In genomic region chr6:22643780-22644179, GRCh38 we compare ENCODE assay signal across 27 cellular contexts.
"Had no signal": no experiment of that assay in that cellular context is flagged by ENCODE, and none has a peak within 500 bp of the region (broad histone marks: within the 10 kb centered on the region; RNA-seq: fewer than 3 reads in every experiment).

No MANE protein-coding gene starts in this region.

- H3K4me1 Mint-ChIP-seq: memory B cell; naive B cell; neural progenitor cell; stimulated activated memory B cell treated with anti-CD40 and anti-IgM and Interleukin-4, amounts not matched to agents 10 μg/mL and 1 μg/mL and 100 μg/mL, for 72 hours had no signal

- H3K36me3 ChIP-seq: colonic mucosa, esophagus squamous epithelium, gastrocnemius medialis, neural progenitor cell, prostate gland, right atrium auricular region, spleen, upper lobe of left lung had no signal

- H3K9me3 Mint-ChIP-seq: mesothelial cell of epicardium; naive B cell; natural killer cell treated with Interleukin-12 subunit alpha and Interleukin-12 subunit beta and Interleukin-15 and Interleukin-18, amount 100 ng/mL, for 72 hours; neural progenitor cell; stimulated activated memory B cell treated with anti-CD40 and anti-IgM and Interleukin-4, amounts not matched to agents 10 μg/mL and 1 μg/mL and 100 μg/mL, for 72 hours had no signal

- H3K36me3 Mint-ChIP-seq: memory B cell; mesothelial cell of epicardium; naive B cell; natural killer cell treated with Interleukin-12 subunit alpha and Interleukin-12 subunit beta and Interleukin-15 and Interleukin-18, amount 100 ng/mL, for 72 hours; neural progenitor cell; stimulated activated memory B cell treated with anti-CD40 and anti-IgM and Interleukin-4, amounts not matched to agents 10 μg/mL and 1 μg/mL and 100 μg/mL, for 72 hours had no signal

- H3K27me3 Mint-ChIP-seq: dendritic cell treated with granulocyte-macrophage colony-stimulating factor and Interleukin-4, amounts not matched to agents 40 ng/mL and 50 ng/mL, for 4 days; memory B cell; naive B cell; natural killer cell treated with Interleukin-12 subunit alpha and Interleukin-12 subunit beta and Interleukin-15 and Interleukin-18, amount 100 ng/mL, for 72 hours; stimulated activated memory B cell treated with anti-CD40 and anti-IgM and Interleukin-4, amounts not matched to agents 10 μg/mL and 1 μg/mL and 100 μg/mL, for 72 hours had no signal

- H3K27ac ChIP-seq: colonic mucosa, esophagus squamous epithelium, gastrocnemius medialis, neural progenitor cell, prostate gland, right atrium auricular region, spleen, upper lobe of left lung had no signal

- ATAC-seq: gastrocnemius medialis; left lobe of liver; mucosa of descending colon; natural killer cell treated with Interleukin-12 subunit alpha and Interleukin-12 subunit beta and Interleukin-15 and Interleukin-18, amount 100 ng/mL, for 72 hours; sciatic nerve; stimulated activated memory B cell treated with anti-CD40 and anti-IgM and Interleukin-4, amounts not matched to agents 10 μg/mL and 1 μg/mL and 100 μg/mL, for 72 hours; stimulated activated naive CD8-positive, alpha-beta T cell treated with anti-CD3 and anti-CD28 coated beads, Interleukin-15, Interleukin-2, amounts not matched to agents 100 U/mL and 50 U/mL, for 24 hours had no signal

- H3K27ac Mint-ChIP-seq: dendritic cell treated with granulocyte-macrophage colony-stimulating factor and Interleukin-4, amounts not matched to agents 40 ng/mL and 50 ng/mL, for 4 days; memory B cell; mesothelial cell of epicardium; natural killer cell treated with Interleukin-12 subunit alpha and Interleukin-12 subunit beta and Interleukin-15 and Interleukin-18, amount 100 ng/mL, for 72 hours; neural progenitor cell; stimulated activated memory B cell treated with anti-CD40 and anti-IgM and Interleukin-4, amounts not matched to agents 10 μg/mL and 1 μg/mL and 100 μg/mL, for 72 hours had no signal

- H2AFZ ChIP-seq: neural progenitor cell had no signal

- H3K4me3 ChIP-seq: colonic mucosa, esophagus squamous epithelium, gastrocnemius medialis, lung, mucosa of descending colon, neural progenitor cell, prostate gland, right atrium auricular region, spleen, upper lobe of left lung had no signal

- DNase-seq: caudate nucleus; colonic mucosa; effector memory CD4-positive, alpha-beta T cell; esophagus squamous epithelium; gastrocnemius medialis; head of caudate nucleus; kidney; naive B cell; nucleus accumbens; spleen; stimulated activated CD4-positive, alpha-beta T cell treated with anti-CD3 and anti-CD28 coated beads, Interleukin-4, amount 100 ng/mL, for 4 hours; stimulated activated naive CD8-positive, alpha-beta T cell treated with anti-CD3 and anti-CD28 coated beads, Interleukin-15, Interleukin-2, amounts not matched to agents 100 U/mL and 50 U/mL, for 24 hours had no signal

- H3K4me1 ChIP-seq: colonic mucosa, esophagus squamous epithelium, gastrocnemius medialis, neural progenitor cell, prostate gland, right atrium auricular region, spleen, upper lobe of left lung had no signal

- H3K4me2 ChIP-seq: neural progenitor cell had no signal

- H3K9me3 ChIP-seq: colonic mucosa, esophagus squamous epithelium, gastrocnemius medialis, mucosa of descending colon, prostate gland, right atrium auricular region, spleen, upper lobe of left lung had no signal

- H3K27me3 ChIP-seq: colonic mucosa, esophagus squamous epithelium, gastrocnemius medialis, neural progenitor cell, right atrium auricular region, spleen, upper lobe of left lung had no signal

- FAIRE-seq: endothelial cell of umbilical vein, kidney, urothelium cell line had no signal

- H3K4me3 Mint-ChIP-seq: dendritic cell treated with granulocyte-macrophage colony-stimulating factor and Interleukin-4, amounts not matched to agents 40 ng/mL and 50 ng/mL, for 4 days; memory B cell; mesothelial cell of epicardium; naive B cell; natural killer cell treated with Interleukin-12 subunit alpha and Interleukin-12 subunit beta and Interleukin-15 and Interleukin-18, amount 100 ng/mL, for 72 hours; neural progenitor cell; stimulated activated memory B cell treated with anti-CD40 and anti-IgM and Interleukin-4, amounts not matched to agents 10 μg/mL and 1 μg/mL and 100 μg/mL, for 72 hours had no signal

- H3K9ac ChIP-seq: neural progenitor cell had no signal
